In the genomic region with DNA sequence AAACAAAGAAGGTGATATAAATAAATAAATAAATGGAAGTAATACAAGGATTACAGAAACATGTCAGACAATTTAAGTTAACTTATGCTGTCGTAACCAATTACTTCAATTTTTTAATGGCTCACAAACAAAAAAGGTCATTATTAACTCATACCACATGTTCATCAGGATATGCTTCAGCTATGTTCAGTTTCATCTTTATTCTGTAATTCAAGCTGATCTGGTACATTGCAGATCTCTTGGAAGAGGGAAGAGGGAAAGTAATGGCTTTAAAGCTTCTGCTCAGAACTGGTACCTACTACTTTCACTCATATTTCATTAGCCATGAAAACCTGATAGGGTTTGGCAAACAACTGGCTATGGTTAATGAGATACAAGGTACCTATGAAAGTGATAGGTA, we compare ENCODE assay signal across 23 cellular contexts.
"Had no signal": no experiment of that assay in that cellular context is flagged by ENCODE, and none has a peak within 500 bp of the region (broad histone marks: within the 10 kb centered on the region; RNA-seq: fewer than 3 reads in every experiment).

No MANE protein-coding gene starts in this region.

- H3K36me3 Mint-ChIP-seq: immature natural killer cell; memory B cell; naive thymus-derived CD4-positive, alpha-beta T cell had no signal

- H3K9me3 Mint-ChIP-seq: immature natural killer cell had no signal

- H2AFZ ChIP-seq: hepatocyte had no signal

- H3K36me3 ChIP-seq: esophagus muscularis mucosa, gastroesophageal sphincter, heart left ventricle, lower lobe of right lung had no signal

- H3K4me1 Mint-ChIP-seq: immature natural killer cell; naive thymus-derived CD4-positive, alpha-beta T cell had no signal

- H3K27me3 Mint-ChIP-seq: memory B cell; naive thymus-derived CD4-positive, alpha-beta T cell had no signal

- DNase-seq: dermis blood vessel endothelial cell; dorsolateral prefrontal cortex; effector CD4-positive, alpha-beta T cell; effector memory CD4-positive, alpha-beta T cell; foreskin keratinocyte; heart left ventricle; hypothalamus; immature natural killer cell; islet precursor cell; kidney; kidney glomerular epithelial cell; left colon; left ventricle myocardium superior; lower lobe of right lung; mesendoderm; midbrain; naive thymus-derived CD4-positive, alpha-beta T cell had no signal

- H3K79me2 ChIP-seq: hepatocyte had no signal

- H3K4me3 ChIP-seq: coronary artery, dorsolateral prefrontal cortex, esophagus muscularis mucosa, gastroesophageal sphincter, heart left ventricle, hepatocyte, lower lobe of right lung had no signal

- ATAC-seq: foreskin keratinocyte; gastroesophageal sphincter; heart left ventricle; left colon; left lobe of liver; left ventricle myocardium superior; lower lobe of right lung; naive thymus-derived CD4-positive, alpha-beta T cell had no signal

- H3K4me1 ChIP-seq: esophagus muscularis mucosa, foreskin keratinocyte, gastroesophageal sphincter, heart left ventricle, lower lobe of right lung had no signal

- H3K27ac ChIP-seq: coronary artery, dorsolateral prefrontal cortex, esophagus muscularis mucosa, foreskin keratinocyte, gastroesophageal sphincter, heart left ventricle, hepatocyte, lower lobe of right lung had no signal

- H3K4me3 Mint-ChIP-seq: immature natural killer cell; memory B cell; naive thymus-derived CD4-positive, alpha-beta T cell had no signal

- H3K27ac Mint-ChIP-seq: immature natural killer cell; memory B cell; naive thymus-derived CD4-positive, alpha-beta T cell had no signal

- H3K27me3 ChIP-seq: foreskin keratinocyte, gastroesophageal sphincter, heart left ventricle, hepatocyte had no signal

- H3K4me2 ChIP-seq: hepatocyte had no signal

- H3K9me3 ChIP-seq: esophagus muscularis mucosa, gastroesophageal sphincter, heart left ventricle, lower lobe of right lung had no signal
